31 cellular contexts compared by ENCODE assay signal in the genomic region with DNA sequence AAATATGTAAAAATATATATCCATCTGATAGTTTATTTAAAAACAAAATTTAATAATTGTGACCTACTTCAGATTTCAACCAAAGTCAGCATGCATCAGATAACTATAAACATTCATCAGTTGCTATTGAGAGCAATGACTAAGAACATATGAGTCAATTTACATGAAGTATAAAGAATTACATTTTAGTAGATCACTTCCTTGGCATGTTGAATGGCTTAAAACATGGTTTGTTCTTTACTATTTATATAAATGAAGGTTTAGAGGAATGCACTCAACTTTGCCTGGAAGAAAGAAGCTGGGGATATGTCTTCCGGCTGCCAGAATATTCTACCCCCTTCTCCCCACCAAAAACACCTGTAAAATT. TPM values are rescaled to one million over a fixed set of nuclear protein-coding genes. Genes with fewer than 3 reads are reported as not detected.
DNase-seq lines count a peak whose midpoint lies in the region; ATAC-seq and TF ChIP-seq lines count a peak whose summit lies in the region.
"Had no signal": no experiment of that assay in that cellular context is flagged by ENCODE, and none has a peak within 500 bp of the region (broad histone marks: within the 10 kb centered on the region; RNA-seq: fewer than 3 reads in every experiment).

No MANE protein-coding gene starts in this region.

- no peak overlapping the region for H3K4me3 ChIP-seq in astrocyte of the spinal cord (ENCODE audit: low read depth, low read length)
- H3K4me3 ChIP-seq: A549, colonic mucosa, heart left ventricle, left lung, SJCRH30, testis, vagina had no signal

- H3K4me1 Mint-ChIP-seq in HFFc6 (ENCODE audit: low read depth), result peaks cover 17% of the 10 kb centered on the region
- no peaks in the 10 kb centered on the region for H3K4me1 Mint-ChIP-seq in effector memory CD8-positive, alpha-beta T cell (ENCODE audit: low read depth in 2 of 2)

- no peak overlapping the region for H3K4me3 Mint-ChIP-seq in HFFc6
- no peak overlapping the region for H3K4me3 Mint-ChIP-seq in effector memory CD8-positive, alpha-beta T cell
- H3K4me3 Mint-ChIP-seq: activated CD8-positive, alpha-beta T cell treated with anti-CD3 and anti-CD28 coated beads, Interleukin-2, amount 10 ng/mL, durations not matched to agents 7 days and 5 days; naive thymus-derived CD4-positive, alpha-beta T cell; T-helper 1 cell treated with Interleukin-12 subunit alpha and Interleukin-12 subunit beta and Interleukin-4 antibody, amounts not matched to agents 30 μg/mL and 1 μg/mL, for 36 hours had no signal

- H3K36me3 Mint-ChIP-seq in HFFc6 (ENCODE audit: low read depth), result no peaks in the 10 kb centered on the region
- H3K36me3 Mint-ChIP-seq in effector memory CD8-positive, alpha-beta T cell (ENCODE audit: insufficient read depth), result no peaks in the 10 kb centered on the region
- H3K36me3 Mint-ChIP-seq: naive thymus-derived CD4-positive, alpha-beta T cell had no signal

- ATAC-seq in effector memory CD8-positive, alpha-beta T cell (replicated peaks), result no peak
- ATAC-seq: A549; activated CD8-positive, alpha-beta T cell treated with anti-CD3 and anti-CD28 coated beads, Interleukin-2, amount 10 ng/mL, durations not matched to agents 7 days and 5 days; heart left ventricle; left lung; naive thymus-derived CD4-positive, alpha-beta T cell had no signal

- peaks cover 6% of the 10 kb centered on the region; the same call in 1 of the 2 replicates for H3K27me3 Mint-ChIP-seq in HFFc6 (ENCODE audit: insufficient read depth)
- peaks cover 0 to 13% of the 10 kb centered on the region in 2 donors for H3K27me3 Mint-ChIP-seq in effector memory CD8-positive, alpha-beta T cell

- TF ChIP-seq CTCF in HFFc6 (IDR thresholded peaks at IDR 0.05), result no peak
- no peak for TF ChIP-seq CTCF in astrocyte of the spinal cord (IDR thresholded peaks at IDR 0.05; ENCODE audit: low read depth, low read length)

- H3K9me3 Mint-ChIP-seq in HFFc6, result no peaks in the 10 kb centered on the region
- no peaks in the 10 kb centered on the region for H3K9me3 Mint-ChIP-seq in effector memory CD8-positive, alpha-beta T cell
- H3K9me3 Mint-ChIP-seq: naive thymus-derived CD4-positive, alpha-beta T cell; T-helper 1 cell treated with Interleukin-12 subunit alpha and Interleukin-12 subunit beta and Interleukin-4 antibody, amounts not matched to agents 30 μg/mL and 1 μg/mL, for 36 hours had no signal

- H3K27ac Mint-ChIP-seq in HFFc6, result no peak overlapping the region
- no peak overlapping the region for H3K27ac Mint-ChIP-seq in effector memory CD8-positive, alpha-beta T cell
- H3K27ac Mint-ChIP-seq: activated CD8-positive, alpha-beta T cell treated with anti-CD3 and anti-CD28 coated beads, Interleukin-2, amount 10 ng/mL, durations not matched to agents 7 days and 5 days; naive thymus-derived CD4-positive, alpha-beta T cell; T-helper 1 cell treated with Interleukin-12 subunit alpha and Interleukin-12 subunit beta and Interleukin-4 antibody, amounts not matched to agents 30 μg/mL and 1 μg/mL, for 36 hours had no signal

- DNase-seq in AG08395 (ENCODE audit: low spot score) (peak; percentile 9), HFFc6 (peak; percentile 49), astrocyte of the spinal cord (ENCODE audit: low read depth, low spot score) (peak; percentile 14), hepatic stellate cell (ENCODE audit: low spot score) (peak; percentile 12), mucosa of gallbladder (ENCODE audit: low spot score) (no peak), T-helper 1 cell (no peak), COR-L47 (lab: John Stamatoyannopoulos, UW) (no peak)
- no peak for DNase-seq in effector memory CD8-positive, alpha-beta T cell
- DNase-seq: activated CD4-positive, alpha-beta T cell treated with anti-CD3 and anti-CD28 coated beads for 1 hour; activated CD8-positive, alpha-beta T cell treated with anti-CD3 and anti-CD28 coated beads, Interleukin-2, amount 10 ng/mL, durations not matched to agents 7 days and 5 days; activated gamma-delta T cell; activated T-cell treated with anti-CD3 and anti-CD28 coated beads, Interleukin-2, amount 50 U/mL, for 1 hour; C1 segment of cervical spinal cord; colonic mucosa; heart left ventricle; Karpas-422; left lung; naive thymus-derived CD4-positive, alpha-beta T cell; NCI-H1694 treated with DMSO at 0.1 percent for 48 hours; NCI-H2171; NCI-H510A treated with DMSO at 0.1 percent for 48 hours; NK-92 treated with Interleukin-12 subunit alpha and Interleukin-12 subunit beta, amount 100 ng/mL, for 24 hours; SJCRH30; stimulated activated CD4-positive, alpha-beta T cell treated with anti-CD3 and anti-CD28 coated beads, Interleukin-4, amount 100 ng/mL, for 24 hours; stimulated activated naive CD4-positive, alpha-beta T cell; testis had no signal

- in situ Hi-C loops in astrocyte of the spinal cord (cut with HindIII; ENCODE audit: low sequenced_read_pairs), result no loop called here

RNA-seq across cellular contexts. Expression of gene FAM217A, which starts 6.4 kb away (rescaled TPM):
- not detected for total RNA-seq in HFFc6 (2021; fragmentation: NEBNext Ultra II Directional; extraction: Animal tissue kit (Norgen Biotek cat#: 25700))
- 0.09 TPM for total RNA-seq in mucosa of gallbladder
- total RNA-seq: activated CD8-positive, alpha-beta T cell treated with anti-CD3 and anti-CD28 coated beads, Interleukin-2, amount 10 ng/mL, durations not matched to agents 7 days and 5 days; colonic mucosa; heart left ventricle; left lung; mesenteric fat pad; naive thymus-derived CD4-positive, alpha-beta T cell; omental fat pad; SJCRH30; vagina had no signal

RNA-seq across cellular contexts. Expression of gene ECI2, which starts 50.1 kb away (rescaled TPM):
- 100 to 1,000 TPM in 4 of 6 experiments, 10 to 100 TPM in 2; 84.1 to 107 (median 102) TPM for total RNA-seq in HFFc6 (2021; fragmentation: NEBNext Ultra II Directional; extraction: Animal tissue kit (Norgen Biotek cat#: 25700))
- 74.8 TPM for total RNA-seq in mucosa of gallbladder

Comparison
In these comparisons a context has a peak if more than half of its experiments do, and no peak if none do; other contexts are left out.
1. DNase-seq: peak in AG08395 (single experiment), HFFc6 (single experiment), astrocyte of the spinal cord (single experiment) and hepatic stellate cell (single experiment); none in mucosa of gallbladder (single experiment), T-helper 1 cell (0 of 5), effector memory CD8-positive, alpha-beta T cell (0 of 3) and COR-L47 (single experiment).